8 cellular contexts compared by ENCODE assay signal in the genomic region with DNA sequence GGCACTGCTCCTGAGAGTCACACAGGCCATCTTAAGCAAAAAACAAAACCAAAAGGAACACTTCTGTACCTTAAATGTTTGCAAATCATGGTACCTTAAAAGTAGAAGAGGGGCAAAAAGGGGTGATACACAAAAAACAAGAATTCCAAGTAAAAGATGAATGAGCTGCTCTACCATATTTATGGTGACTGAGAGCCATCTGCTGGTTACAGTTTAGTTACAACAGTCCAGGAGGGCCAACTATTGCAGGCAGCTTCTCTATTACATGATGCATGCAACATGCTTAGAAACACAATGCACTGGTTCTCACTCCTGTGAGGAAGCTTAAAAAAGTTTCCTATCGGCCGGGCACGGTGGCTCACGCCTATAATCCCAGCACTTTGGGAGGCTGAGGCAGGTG. TPM values are rescaled to one million over a fixed set of nuclear protein-coding genes. Genes with fewer than 3 reads are reported as not detected.
DNase-seq lines count a peak whose midpoint lies in the region; ATAC-seq and TF ChIP-seq lines count a peak whose summit lies in the region.

No MANE protein-coding gene starts in this region.

- peaks cover 12% of the 10 kb centered on the region for H3K4me1 ChIP-seq in cardiac muscle cell (ENCODE audit: low read depth)

- DNase-seq in cardiac muscle cell (ENCODE audit: low read depth in 1 of 2, low spot score in 1 of 2) (peak; percentile 48 to 75), Right ventricle myocardium inferior (ENCODE audit: missing footprints) (no peak), NCI-H1694 treated with DMSO at 0.1 percent for 48 hours (lab: John Stamatoyannopoulos, UW) (peak; percentile 48), brain microvascular endothelial cell (peak; percentile 58), kidney tubule cell (ENCODE audit: low spot score) (peak; percentile 60), OCI-M2 (lab: John Stamatoyannopoulos, UW; ENCODE audit: unreplicated experiment) (no peak)
- DNase-seq in activated CD8-positive, alpha-beta memory T cell treated with anti-CD3 and anti-CD28 coated beads, Interleukin-2, amount 50 U/mL, for 4 hours, result no peak

- intact Hi-C loops in Right ventricle myocardium inferior (cut with DNase I), result loop anchor here (2.0 to 10.0 kb wide), 3 partner anchors 227 to 531 kb away; no protein-coding TSS in a partner anchor

- ATAC-seq in Right ventricle myocardium inferior (no peak), HG02678 (IDR thresholded peaks at IDR 0.05; ENCODE audit: unreplicated experiment) (no peak)

- no peaks in the 10 kb centered on the region for H3K9me3 ChIP-seq in cardiac muscle cell (ENCODE audit: low read depth)

- H3K4me3 ChIP-seq in cardiac muscle cell, result no peak overlapping the region
- no peak overlapping the region for H3K4me3 ChIP-seq in brain microvascular endothelial cell (ENCODE audit: low read depth, low read length)

- in situ Hi-C loops in brain microvascular endothelial cell (cut with HindIII; ENCODE audit: low pct_ligation_motif_present, low sequenced_read_pairs), result loop anchor here (25.0 kb wide), 1 partner anchor 185 kb away; no protein-coding TSS in a partner anchor

- H3K27ac ChIP-seq in cardiac muscle cell (no peak overlapping the region), brain microvascular endothelial cell (no peak overlapping the region)

- TF ChIP-seq CTCF in cardiac muscle cell (IDR thresholded peaks at IDR 0.05; ENCODE audit: low read depth, low read length), result peak; percentile 53
- peak; percentile 69 for TF ChIP-seq CTCF in brain microvascular endothelial cell (IDR thresholded peaks at IDR 0.05; ENCODE audit: low read depth, low read length, missing control alignments)

- no peaks in the 10 kb centered on the region for H3K27me3 ChIP-seq in cardiac muscle cell
- H3K27me3 ChIP-seq in brain microvascular endothelial cell (replicated peaks), result no peaks in the 10 kb centered on the region

- H3K36me3 ChIP-seq in cardiac muscle cell, result no peaks in the 10 kb centered on the region
- no peaks in the 10 kb centered on the region for H3K36me3 ChIP-seq in brain microvascular endothelial cell (replicated peaks)

RNA-seq across cellular contexts. Expression of a gene that starts 53.5 kb away (rescaled TPM):
- total RNA-seq in cardiac muscle cell, result 46.9 and 57.0 TPM in 2 replicates
- 95.2 and 95.3 TPM in 2 replicates for polyA plus RNA-seq in cardiac muscle cell
- 60.8 TPM for total RNA-seq in Right ventricle myocardium inferior

RNA-seq across cellular contexts. Expression of a gene that starts 54.4 kb away (rescaled TPM):
- total RNA-seq in cardiac muscle cell, result not detected in 2 replicates
- 0.50 and 0.75 TPM in 2 replicates for polyA plus RNA-seq in cardiac muscle cell
- total RNA-seq in Right ventricle myocardium inferior, result not detected

Comparison
In these comparisons a context has a peak if more than half of its experiments do, and no peak if none do; other contexts are left out.
1. DNase-seq: peak in cardiac muscle cell (2 of 2), NCI-H1694 treated with DMSO at 0.1 percent for 48 hours (single experiment), brain microvascular endothelial cell (single experiment) and kidney tubule cell (single experiment); none in Right ventricle myocardium inferior (single experiment), activated CD8-positive, alpha-beta memory T cell treated with anti-CD3 and anti-CD28 coated beads, Interleukin-2, amount 50 U/mL, for 4 hours (single experiment) and OCI-M2 (single experiment).